In the genomic region with DNA sequence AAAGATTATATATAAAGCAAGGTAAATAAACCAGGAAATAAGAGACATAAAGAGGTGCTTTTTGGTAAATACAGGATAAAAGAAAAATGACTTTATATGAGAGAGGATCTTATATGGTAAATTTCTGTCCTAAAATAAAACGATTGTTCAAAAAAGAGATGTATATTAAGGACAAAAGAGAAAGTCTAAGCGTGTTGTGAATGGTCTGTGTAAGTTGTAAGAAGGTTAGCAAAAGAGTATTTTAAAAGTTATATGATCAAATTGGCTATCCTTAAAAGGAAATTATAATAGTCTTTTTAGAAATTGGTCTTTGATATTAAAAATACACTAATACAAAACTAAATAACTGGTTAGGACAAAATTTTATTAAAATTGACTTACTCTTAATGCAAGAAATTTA, we compare ENCODE assay signal across 1 cellular context.
TF ChIP-seq lines count a peak whose summit lies in the region.

No MANE protein-coding gene starts in this region.

TF ChIP-seq in HEK293, 187 proteins besides CTCF, POLR2A, EP300 and RAD21 (continued from another document):
- TF ChIP-seq, protein P1, sequence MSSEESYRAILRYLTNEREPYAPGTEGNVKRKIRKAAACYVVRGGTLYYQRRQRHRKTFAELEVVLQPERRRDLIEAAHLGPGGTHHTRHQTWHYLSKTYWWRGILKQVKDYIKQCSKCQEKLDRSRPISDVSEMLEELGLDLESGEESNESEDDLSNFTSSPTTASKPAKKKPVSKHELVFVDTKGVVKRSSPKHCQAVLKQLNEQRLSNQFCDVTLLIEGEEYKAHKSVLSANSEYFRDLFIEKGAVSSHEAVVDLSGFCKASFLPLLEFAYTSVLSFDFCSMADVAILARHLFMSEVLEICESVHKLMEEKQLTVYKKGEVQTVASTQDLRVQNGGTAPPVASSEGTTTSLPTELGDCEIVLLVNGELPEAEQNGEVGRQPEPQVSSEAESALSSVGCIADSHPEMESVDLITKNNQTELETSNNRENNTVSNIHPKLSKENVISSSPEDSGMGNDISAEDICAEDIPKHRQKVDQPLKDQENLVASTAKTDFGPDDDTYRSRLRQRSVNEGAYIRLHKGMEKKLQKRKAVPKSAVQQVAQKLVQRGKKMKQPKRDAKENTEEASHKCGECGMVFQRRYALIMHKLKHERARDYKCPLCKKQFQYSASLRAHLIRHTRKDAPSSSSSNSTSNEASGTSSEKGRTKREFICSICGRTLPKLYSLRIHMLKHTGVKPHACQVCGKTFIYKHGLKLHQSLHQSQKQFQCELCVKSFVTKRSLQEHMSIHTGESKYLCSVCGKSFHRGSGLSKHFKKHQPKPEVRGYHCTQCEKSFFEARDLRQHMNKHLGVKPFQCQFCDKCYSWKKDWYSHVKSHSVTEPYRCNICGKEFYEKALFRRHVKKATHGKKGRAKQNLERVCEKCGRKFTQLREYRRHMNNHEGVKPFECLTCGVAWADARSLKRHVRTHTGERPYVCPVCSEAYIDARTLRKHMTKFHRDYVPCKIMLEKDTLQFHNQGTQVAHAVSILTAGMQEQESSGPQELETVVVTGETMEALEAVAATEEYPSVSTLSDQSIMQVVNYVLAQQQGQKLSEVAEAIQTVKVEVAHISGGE (tag by site-specific recombination; conservative IDR thresholded peaks at IDR 0.05; ENCODE audit: low read depth), result no peak
- no peak for TF ChIP-seq ZNF202 (tag by site-specific recombination; IDR thresholded peaks at IDR 0.05; ENCODE audit: borderline replicate concordance)
- no peak for TF ChIP-seq ZNF148 (tag by site-specific recombination; IDR thresholded peaks at IDR 0.05; ENCODE audit: borderline replicate concordance)
- TF ChIP-seq ZNF626 (tag by site-specific recombination; IDR thresholded peaks at IDR 0.05), result 0 out of 2 replicates have a peak, but pooled peaks have one; percentile 33
